In the genomic region with DNA sequence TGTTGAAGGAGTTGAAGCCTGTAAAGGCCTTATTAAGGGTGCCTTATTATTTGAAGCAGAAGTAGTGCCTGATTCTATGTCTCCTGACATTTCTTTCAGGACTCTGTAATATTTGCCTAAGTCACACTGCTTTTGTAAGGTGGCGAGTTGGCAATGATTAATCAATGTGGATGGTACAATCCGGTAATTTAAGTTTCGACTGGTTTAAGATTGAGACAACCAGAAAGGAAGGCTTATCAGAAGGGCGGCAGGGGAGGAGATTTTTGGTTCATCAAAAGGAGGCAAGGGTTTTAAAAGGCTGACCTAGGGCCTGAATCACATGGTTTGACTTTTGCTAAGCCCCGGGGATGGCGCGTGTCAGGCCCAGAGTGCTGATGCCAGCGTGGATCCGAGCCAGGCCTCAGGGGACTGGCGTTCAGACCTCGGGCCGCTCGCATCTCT, we compare ENCODE assay signal across 1 cellular context.
TF ChIP-seq lines count a peak whose summit lies in the region.

No MANE protein-coding gene starts in this region.

TF ChIP-seq in K562, 482 proteins besides CTCF, POLR2A, EP300 and RAD21:
- TF ChIP-seq, protein P1, sequence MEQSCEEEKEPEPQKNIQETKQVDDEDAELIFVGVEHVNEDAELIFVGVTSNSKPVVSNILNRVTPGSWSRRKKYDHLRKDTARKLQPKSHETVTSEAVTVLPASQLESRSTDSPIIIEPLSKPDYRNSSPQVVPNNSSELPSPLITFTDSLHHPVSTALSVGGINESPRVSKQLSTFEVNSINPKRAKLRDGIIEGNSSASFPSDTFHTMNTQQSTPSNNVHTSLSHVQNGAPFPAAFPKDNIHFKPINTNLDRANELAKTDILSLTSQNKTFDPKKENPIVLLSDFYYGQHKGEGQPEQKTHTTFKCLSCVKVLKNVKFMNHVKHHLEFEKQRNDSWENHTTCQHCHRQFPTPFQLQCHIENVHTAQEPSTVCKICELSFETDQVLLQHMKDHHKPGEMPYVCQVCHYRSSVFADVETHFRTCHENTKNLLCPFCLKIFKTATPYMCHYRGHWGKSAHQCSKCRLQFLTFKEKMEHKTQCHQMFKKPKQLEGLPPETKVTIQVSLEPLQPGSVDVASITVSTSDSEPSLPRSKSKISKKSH (CRISPR knock-in tag; IDR thresholded peaks at IDR 0.05) = no peak
- TF ChIP-seq MAFG (tag; conservative IDR thresholded peaks at IDR 0.05) (no peak), IFI16 (CRISPR knock-in tag; IDR thresholded peaks at IDR 0.05) (no peak), KLF16 (IDR thresholded peaks at IDR 0.05) (no peak), GABPB2 (CRISPR knock-in tag; conservative IDR thresholded peaks at IDR 0.05) (no peak), POLR3G (IDR thresholded peaks at IDR 0.05; ENCODE audit: extremely low read depth, insufficient read length, insufficient replicate concordance) (no peak)
- TF ChIP-seq, protein P2, sequence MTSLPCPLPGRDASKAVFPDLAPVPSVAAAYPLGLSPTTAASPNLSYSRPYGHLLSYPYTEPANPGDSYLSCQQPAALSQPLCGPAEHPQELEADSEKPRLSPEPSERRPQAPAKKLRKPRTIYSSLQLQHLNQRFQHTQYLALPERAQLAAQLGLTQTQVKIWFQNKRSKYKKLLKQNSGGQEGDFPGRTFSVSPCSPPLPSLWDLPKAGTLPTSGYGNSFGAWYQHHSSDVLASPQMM (CRISPR knock-in tag; IDR thresholded peaks at IDR 0.05) = no peak
